8 cellular contexts compared by ENCODE assay signal in genomic region chr11:67805256-67806126, GRCh38.
DNase-seq lines count a peak whose midpoint lies in the region; ATAC-seq and FAIRE-seq lines count a peak whose summit lies in the region.
"Not testable (repeated sequence)": the region's sequence is repeated elsewhere in the genome, so short reads cannot be mapped to it uniquely, and the experiment has no call there.

No MANE protein-coding gene starts in this region.

- H3K27ac ChIP-seq in substantia nigra (ENCODE audit: low read depth, low read length, poor library complexity, severe bottlenecking), result peak overlapping the region; percentile 84

- not testable (repeated sequence) for H3K9me3 Mint-ChIP-seq in activated naive CD8-positive, alpha-beta T cell (ENCODE audit: low read depth)

- DNase-seq in NCI-H128 (lab: John Stamatoyannopoulos, UW; ENCODE audit: unreplicated experiment) (peak; percentile 89), SKM-1 treated with dmso at 0.1 percent for 144 hours (lab: John Stamatoyannopoulos, UW; ENCODE audit: unreplicated experiment) (peak; percentile 88), glomerular endothelial cell (ENCODE audit: extremely low read depth, low read depth, low spot score) (peak; percentile 37), nucleus accumbens (lab: John Stamatoyannopoulos, UW) (peak; percentile 84 to 100 (median 98)), substantia nigra (lab: John Stamatoyannopoulos, UW) (peak; percentile 72 to 100 (median 98))

- peak; percentile 96 for FAIRE-seq in G401.6 (lab: Jason Lieb, UNC)

- H3K4me1 Mint-ChIP-seq in activated naive CD8-positive, alpha-beta T cell (ENCODE audit: low read depth), result peaks cover 21% of the 10 kb centered on the region

- peak; percentile 92 for ATAC-seq in HG02588 (IDR thresholded peaks at IDR 0.05; ENCODE audit: unreplicated experiment)

- not testable (repeated sequence) for H3K36me3 Mint-ChIP-seq in activated naive CD8-positive, alpha-beta T cell

- peak overlapping the region; percentile 89 for H3K4me3 Mint-ChIP-seq in activated naive CD8-positive, alpha-beta T cell

- H3K27me3 Mint-ChIP-seq in activated naive CD8-positive, alpha-beta T cell, result not testable (repeated sequence)

- H3K27ac Mint-ChIP-seq in activated naive CD8-positive, alpha-beta T cell, result peak overlapping the region; percentile 91

Comparison
In these comparisons a context has a peak if more than half of its experiments do, and no peak if none do; other contexts are left out.
1. Peak in every context shown above with its lines: DNase-seq, ATAC-seq and H3K27ac ChIP-seq.
2. DNase-seq: peak in every context shown above with its lines; median percentile 98 in nucleus accumbens; 98 in substantia nigra; 89 in NCI-H128; 88 in SKM-1 treated with dmso at 0.1 percent for 144 hours; 37 in glomerular endothelial cell.